8 cellular contexts compared by ENCODE assay signal in the genomic region with DNA sequence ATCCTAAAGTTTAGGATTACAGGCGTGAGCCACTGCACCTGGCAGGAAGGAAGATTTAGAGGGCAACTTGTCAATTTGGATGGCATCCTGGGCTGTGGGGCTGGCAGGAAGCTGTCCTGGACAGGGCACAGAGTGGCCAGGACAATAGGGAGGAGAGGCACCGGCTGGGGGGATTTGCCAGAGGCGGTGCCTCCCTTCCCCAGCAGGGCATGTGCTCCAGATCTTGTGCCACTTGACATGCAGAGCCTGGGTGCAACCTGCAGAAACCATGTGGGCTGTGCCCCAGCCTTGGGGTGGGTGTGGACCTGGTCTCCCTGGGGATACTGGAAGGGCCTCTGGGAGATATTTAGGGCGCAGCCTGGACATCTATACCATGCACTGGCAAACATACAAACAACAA. TPM values are rescaled to one million over a fixed set of nuclear protein-coding genes. Genes with fewer than 3 reads are reported as not detected.
A peak's percentile ranks its signal among the peaks of the same experiment; 100 is the strongest.
DNase-seq lines count a peak whose midpoint lies in the region; ATAC-seq and TF ChIP-seq lines count a peak whose summit lies in the region.

No MANE protein-coding gene starts in this region.

- POLR2A ChIA-PET in A673 (lab: Charles Lee; ENCODE audit: low non-redundant PET): interaction anchor here (0.7 kb wide), 1 partner anchor 118 kb away, joined by 4 read pairs; the partner anchor contains the start of gene MTO1

- no peak overlapping the region for H3K4me3 ChIP-seq in A673 (ENCODE audit: low read depth, low read length, poor library complexity, severe bottlenecking)
- H3K4me3 ChIP-seq in HL-60 (replicated peaks; ENCODE audit: insufficient read depth, low read length): no peak overlapping the region
- no peak overlapping the region for H3K4me3 ChIP-seq in mammary epithelial cell (replicated peaks in 1 of 3; ENCODE audit: insufficient read depth in 1 of 3, low read depth in 2 of 3, low read length in 3 of 3)
- no peak overlapping the region for H3K4me3 ChIP-seq in mucosa of descending colon

- intact Hi-C loops in A673 (cut with micrococcal nuclease; ENCODE audit: unreplicated experiment): no loop called here
- intact Hi-C loops in mammary epithelial cell (cut with micrococcal nuclease): no loop called here
- intact Hi-C loops in mucosa of descending colon (cut with DNase I, micrococcal nuclease): no loop called here

- WGBS in mammary epithelial cell (ENCODE audit: low coverage, missing lambda C conversion rate): 9% methylated on average over 4 of the region's 4 CpGs

- TF ChIP-seq CTCF in A673 (conservative IDR thresholded peaks at IDR 0.05; ENCODE audit: low read depth, low read length) (no peak), HL-60 (IDR thresholded peaks at IDR 0.05; ENCODE audit: insufficient read depth, low read length) (no peak), mammary epithelial cell (conservative IDR thresholded peaks at IDR 0.05 in 1 of 2, IDR thresholded peaks at IDR 0.05 in 1 of 2; ENCODE audit: extremely low read depth in 1 of 2, insufficient read depth in 1 of 2, low read depth in 1 of 2, low read length in 2 of 2) (no peak), mucosa of descending colon (IDR thresholded peaks at IDR 0.05) (no peak), GM10266 (IDR thresholded peaks at IDR 0.05; ENCODE audit: control insufficient read depth, insufficient read depth, low read depth, missing control alignments) (no peak)

- CTCF ChIA-PET in A673 (lab: Charles Lee): no interaction called here
- CTCF ChIA-PET in mammary epithelial cell (lab: Charles Lee; ENCODE audit: low non-redundant PET): no interaction called here

- peaks cover 16% of the 10 kb centered on the region for H3K4me1 ChIP-seq in A673 (ENCODE audit: insufficient read depth, low read length, poor library complexity, severe bottlenecking)
- H3K4me1 ChIP-seq in mammary epithelial cell (ENCODE audit: insufficient read depth, low read length): peaks cover 23% of the 10 kb centered on the region
- peaks cover 8% of the 10 kb centered on the region for H3K4me1 ChIP-seq in mucosa of descending colon (ENCODE audit: low read depth)

- H3K9ac ChIP-seq in mammary epithelial cell (ENCODE audit: insufficient read depth, low read length): peak overlapping the region; percentile 99

- H3K27ac ChIP-seq in A673 (ENCODE audit: low read depth, low read length, poor library complexity, severe bottlenecking): peak overlapping the region; percentile 95
- peak overlapping the region; percentile 71 for H3K27ac ChIP-seq in HL-60 (replicated peaks)
- peak overlapping the region; percentile 100 for H3K27ac ChIP-seq in mammary epithelial cell (ENCODE audit: insufficient read depth, low read depth, low read length)

- H3K27me3 ChIP-seq in A673 (replicated peaks; ENCODE audit: insufficient read depth, low read depth, low read length, poor library complexity): no peaks in the 10 kb centered on the region
- H3K27me3 ChIP-seq in HL-60 (ENCODE audit: insufficient read depth, poor library complexity, severe bottlenecking): no peaks in the 10 kb centered on the region
- no peaks in the 10 kb centered on the region for H3K27me3 ChIP-seq in mammary epithelial cell (ENCODE audit: insufficient read depth, low read length)

- no peaks in the 10 kb centered on the region for H3K79me2 ChIP-seq in mammary epithelial cell (ENCODE audit: insufficient read depth, low read length)

- H3K36me3 ChIP-seq in A673 (ENCODE audit: insufficient read depth, low read length, poor library complexity, severe bottlenecking) (no peaks in the 10 kb centered on the region), mammary epithelial cell (ENCODE audit: insufficient read depth, low read length) (no peaks in the 10 kb centered on the region), mucosa of descending colon (ENCODE audit: low read depth) (no peaks in the 10 kb centered on the region)

- BruUV-seq in A673 (replicated peaks; lab: Mats Ljungman, UMichigan): no TSS peak
- no TSS peak for BruUV-seq in mammary epithelial cell (replicated peaks; lab: Mats Ljungman, UMichigan)

- ATAC-seq in mucosa of descending colon: peak; percentile 15

- no peaks in the 10 kb centered on the region for H4K20me1 ChIP-seq in mammary epithelial cell (ENCODE audit: insufficient read depth, low read length)

- DNase-seq in A673 (ENCODE audit: low spot score): no peak
- DNase-seq in HL-60 (ENCODE audit: low read depth in 1 of 2, low spot score in 1 of 2): peak in 1 of 2 experiments; percentile 11
- no peak for DNase-seq in mammary epithelial cell
- peak in 1 of 3 donors; percentile 55 for DNase-seq in mucosa of descending colon
- no peak for DNase-seq in NK-92 treated with Interleukin-12 subunit alpha and Interleukin-12 subunit beta, amount 100 ng/mL, for 24 hours (lab: John Stamatoyannopoulos, UW)
- DNase-seq in NCI-H446 treated with DMSO at 0.1 percent for 48 hours (lab: John Stamatoyannopoulos, UW): no peak
- no peak for DNase-seq in mucosa of gallbladder (ENCODE audit: low spot score)
- DNase-seq in GM10266 (ENCODE audit: extremely low spot score): no peak

- dilution Hi-C loops in mammary epithelial cell (cut with HindIII; ENCODE audit: low sequenced_read_pairs): no loop called here

- in situ Hi-C loops in mammary epithelial cell (cut with MboI; ENCODE audit: low sequenced_read_pairs in 2 of 2): no loop called here

- peak overlapping the region; percentile 89 for H2AFZ ChIP-seq in mammary epithelial cell (ENCODE audit: low read depth, low read length)

- H3K9me3 ChIP-seq in A673 (ENCODE audit: low read depth, low read length, poor library complexity, severe bottlenecking) (peaks cover 5% of the 10 kb centered on the region), mammary epithelial cell (replicated peaks; ENCODE audit: insufficient read depth, low read length) (peaks cover 4% of the 10 kb centered on the region), mucosa of descending colon (peaks cover 5% of the 10 kb centered on the region)

- peak overlapping the region; percentile 70 for H3K4me2 ChIP-seq in mammary epithelial cell (ENCODE audit: insufficient read depth, low read depth, low read length)

RNA-seq across cellular contexts. Expression of gene EEF1A1, which starts 58.6 kb away (rescaled TPM):
- total RNA-seq in A673 (2021): 9,320 and 9,713 TPM in 2 replicates
- over 10,000 TPM in 1 of 2 donors, 1,000 to 10,000 TPM in 1; 7,332 to 17,769 TPM for total RNA-seq in mammary epithelial cell
- polyA plus RNA-seq in mammary epithelial cell: 9,911 TPM
- 7,532 TPM for polyA minus RNA-seq in mammary epithelial cell
- 1,000 to 10,000 TPM; 6,833 to 8,492 (median 7,090) TPM for total RNA-seq in mucosa of descending colon
- 8,853 TPM for total RNA-seq in mucosa of gallbladder
